Comparison of ENCODE assay signal across 19 cellular contexts in genomic region chr5:83476470-83476817, GRCh38. TPM values are rescaled to one million over a fixed set of nuclear protein-coding genes. Genes with fewer than 3 reads are reported as not detected.
A peak's percentile ranks its signal among the peaks of the same experiment; 100 is the strongest.
DNase-seq lines count a peak whose midpoint lies in the region; ATAC-seq and TF ChIP-seq lines count a peak whose summit lies in the region.
"Had no signal": no experiment of that assay in that cellular context is flagged by ENCODE, and none has a peak within 500 bp of the region (broad histone marks: within the 10 kb centered on the region; RNA-seq: fewer than 3 reads in every experiment).

No MANE protein-coding gene starts in this region.

- ATAC-seq in left ventricle myocardium superior, result no peak
- ATAC-seq in HG03108 (IDR thresholded peaks at IDR 0.05; ENCODE audit: unreplicated experiment), result no peak
- ATAC-seq in GM21737 (IDR thresholded peaks at IDR 0.05; ENCODE audit: unreplicated experiment), result no peak
- ATAC-seq: activated naive CD4-positive, alpha-beta T cell treated with anti-CD3 and anti-CD28 coated beads, Interleukin-2, amount 50 U/mL, for 72 hours; gastroesophageal sphincter; PC-3; upper lobe of right lung had no signal

- peak overlapping the region; percentile 82 for H3K27ac ChIP-seq in cardiac muscle cell
- H3K27ac ChIP-seq in endodermal cell (ENCODE audit: low read depth, low read length), result no peak overlapping the region
- H3K27ac ChIP-seq: parathyroid adenoma, upper lobe of right lung had no signal

- H3K9me3 Mint-ChIP-seq in endodermal cell, result peaks cover 3% of the 10 kb centered on the region
- H3K9me3 Mint-ChIP-seq in activated T-cell treated with anti-CD3 and anti-CD28 coated beads, Interleukin-2, amount 50 U/mL, for 24 hours, result no peaks in the 10 kb centered on the region
- H3K9me3 Mint-ChIP-seq: activated naive CD4-positive, alpha-beta T cell treated with anti-CD3 and anti-CD28 coated beads, Interleukin-2, amount 50 U/mL, for 72 hours had no signal

- H3K27ac Mint-ChIP-seq in endodermal cell, result peak overlapping the region; percentile 82
- H3K27ac Mint-ChIP-seq in activated T-cell treated with anti-CD3 and anti-CD28 coated beads, Interleukin-2, amount 50 U/mL, for 24 hours, result no peak overlapping the region
- H3K27ac Mint-ChIP-seq: activated naive CD4-positive, alpha-beta T cell treated with anti-CD3 and anti-CD28 coated beads, Interleukin-2, amount 50 U/mL, for 72 hours; CD4-positive, CD25-positive, alpha-beta regulatory T cell had no signal

- H3K9ac ChIP-seq in endodermal cell (ENCODE audit: extremely low read depth, low read length, poor library complexity, severe bottlenecking), result peak overlapping the region; percentile 18
- H3K9ac ChIP-seq: parathyroid adenoma had no signal

- intact Hi-C loops in left ventricle myocardium superior (cut with micrococcal nuclease), result no loop called here

- H3K36me3 ChIP-seq in cardiac muscle cell (no peaks in the 10 kb centered on the region), endodermal cell (ENCODE audit: control insufficient read depth, insufficient read depth, low read length) (peaks cover 10% of the 10 kb centered on the region)
- H3K36me3 ChIP-seq: gastroesophageal sphincter, upper lobe of right lung had no signal

- TF ChIP-seq CTCF in cardiac muscle cell (IDR thresholded peaks at IDR 0.05; ENCODE audit: low read depth, low read length), result no peak
- no peak for TF ChIP-seq CTCF in endodermal cell (conservative IDR thresholded peaks at IDR 0.05)

- peak overlapping the region; percentile 93 for H3K4me3 Mint-ChIP-seq in endodermal cell
- no peak overlapping the region for H3K4me3 Mint-ChIP-seq in activated T-cell treated with anti-CD3 and anti-CD28 coated beads, Interleukin-2, amount 50 U/mL, for 24 hours
- H3K4me3 Mint-ChIP-seq: CD4-positive, CD25-positive, alpha-beta regulatory T cell had no signal

- 52% methylated on average over 1 of the region's 1 CpG; no CpG with 5 or more reads in 1 of the 2 experiments for WGBS in endodermal cell (ENCODE audit: insufficient coverage in 1 of 2, insufficient read length in 1 of 2), 2 experiments

- peaks cover 25% of the 10 kb centered on the region for H3K36me3 Mint-ChIP-seq in endodermal cell (ENCODE audit: low read depth)
- H3K36me3 Mint-ChIP-seq in activated T-cell treated with anti-CD3 and anti-CD28 coated beads, Interleukin-2, amount 50 U/mL, for 24 hours (ENCODE audit: low read depth), result no peaks in the 10 kb centered on the region
- H3K36me3 Mint-ChIP-seq: CD4-positive, CD25-positive, alpha-beta regulatory T cell had no signal

- H3K4me1 Mint-ChIP-seq in endodermal cell, result peaks cover 32% of the 10 kb centered on the region
- peaks cover 34% of the 10 kb centered on the region for H3K4me1 Mint-ChIP-seq in activated T-cell treated with anti-CD3 and anti-CD28 coated beads, Interleukin-2, amount 50 U/mL, for 24 hours (ENCODE audit: low read depth)

- H3K4me3 ChIP-seq in cardiac muscle cell (peak overlapping the region; percentile 90), endodermal cell (ENCODE audit: low read length) (peak overlapping the region; percentile 90), mononuclear cell (ENCODE audit: low read length) (peak overlapping the region; percentile 67)
- H3K4me3 ChIP-seq: gastroesophageal sphincter, upper lobe of right lung had no signal

- H3K4me1 ChIP-seq in cardiac muscle cell (ENCODE audit: low read depth), result peaks cover 36% of the 10 kb centered on the region
- peaks cover 3% of the 10 kb centered on the region for H3K4me1 ChIP-seq in endodermal cell (ENCODE audit: control insufficient read depth, insufficient read depth, low read length)
- peaks cover 53% of the 10 kb centered on the region for H3K4me1 ChIP-seq in mononuclear cell (ENCODE audit: insufficient read depth, low read length)

- no peaks in the 10 kb centered on the region for H3K27me3 ChIP-seq in cardiac muscle cell
- H3K27me3 ChIP-seq in endodermal cell (ENCODE audit: control insufficient read depth, insufficient read depth, low read length, poor library complexity, severe bottlenecking), result no peaks in the 10 kb centered on the region
- H3K27me3 ChIP-seq in mononuclear cell (ENCODE audit: insufficient read depth, low read length), result peaks cover 57% of the 10 kb centered on the region

- H3K9me3 ChIP-seq in cardiac muscle cell (ENCODE audit: low read depth), result no peaks in the 10 kb centered on the region
- no peaks in the 10 kb centered on the region for H3K9me3 ChIP-seq in endodermal cell (ENCODE audit: control insufficient read depth, low read length)
- no peaks in the 10 kb centered on the region for H3K9me3 ChIP-seq in mononuclear cell (ENCODE audit: low read depth, low read length)
- H3K9me3 ChIP-seq: gastroesophageal sphincter, upper lobe of right lung had no signal

- no peaks in the 10 kb centered on the region for H3K27me3 Mint-ChIP-seq in endodermal cell (ENCODE audit: insufficient read depth)
- H3K27me3 Mint-ChIP-seq in activated T-cell treated with anti-CD3 and anti-CD28 coated beads, Interleukin-2, amount 50 U/mL, for 24 hours, result peaks cover 82% of the 10 kb centered on the region

- DNase-seq in cardiac muscle cell (ENCODE audit: low read depth in 1 of 2, low spot score in 1 of 2) (no peak), left ventricle myocardium superior (no peak), endodermal cell (no peak), NCI-H2196 (lab: John Stamatoyannopoulos, UW; ENCODE audit: unreplicated experiment) (no peak)
- DNase-seq in activated T-cell treated with anti-CD3 and anti-CD28 coated beads, Interleukin-2, amount 50 U/mL, for 24 hours, result no peak
- DNase-seq: CD4-positive, CD25-positive, alpha-beta regulatory T cell; DMS79 treated with DMSO at 0.1 percent for 48 hours; KBM-7; NCI-H2081; NCI-H526 treated with DMSO at 0.1 percent for 48 hours; PC-3; stimulated activated naive CD4-positive, alpha-beta T cell treated with Interleukin-2 at 50 U/mL for 16 hours; upper lobe of right lung had no signal

RNA-seq across cellular contexts. Expression of gene VCAN, which starts 4.9 kb away (rescaled TPM):
- 414 and 618 TPM in 2 replicates for total RNA-seq in cardiac muscle cell
- 184 and 273 TPM in 2 replicates for polyA plus RNA-seq in cardiac muscle cell
- total RNA-seq in left ventricle myocardium superior, result 16.9 TPM
- 100 to 1,000 TPM; 363 to 397 TPM for total RNA-seq in endodermal cell
- 188 TPM for polyA plus RNA-seq in endodermal cell (2013, experiment 1 of 2)
- 171 TPM for polyA plus RNA-seq in endodermal cell (2013, experiment 2 of 2)
- total RNA-seq in mononuclear cell, result 549 TPM
- total RNA-seq: CD4-positive, CD25-positive, alpha-beta regulatory T cell had no signal

Comparison
In these comparisons a context has a peak if more than half of its experiments do, and no peak if none do; other contexts are left out.
1. RNA of gene VCAN, which starts 4.9 kb away (total RNA-seq): 414 to 618 TPM in cardiac muscle cell, 549 TPM in mononuclear cell (single experiment) and 363 to 397 TPM in endodermal cell; 16.9 TPM in left ventricle myocardium superior (single experiment); every median in the first group is over 10 times any median in the second.
2. Peak in every context shown above with its lines, with median percentiles within 50 percentile points of each other: H3K4me3 ChIP-seq.